33 cellular contexts compared by ENCODE assay signal in genomic region chr9:7760014-7760415, GRCh38. TPM values are rescaled to one million over a fixed set of nuclear protein-coding genes. Genes with fewer than 3 reads are reported as not detected.
DNase-seq lines count a peak whose midpoint lies in the region; ATAC-seq, FAIRE-seq and TF ChIP-seq lines count a peak whose summit lies in the region.
"Had no signal": no experiment of that assay in that cellular context is flagged by ENCODE, and none has a peak within 500 bp of the region (broad histone marks: within the 10 kb centered on the region; RNA-seq: fewer than 3 reads in every experiment).

No MANE protein-coding gene starts in this region.

- DNase-seq in Right ventricle myocardium superior (peak; percentile 45), cardiac septum (ENCODE audit: low spot score) (no peak), fibroblast of mammary gland (ENCODE audit: low read depth) (peak; percentile 84), kidney (peak; percentile 29), H54 (ENCODE audit: insufficient read length, low spot score) (no peak), SIG-M5 (lab: John Stamatoyannopoulos, UW) (no peak), dermis blood vessel endothelial cell (no peak), SW 1271 (lab: John Stamatoyannopoulos, UW) (no peak)
- DNase-seq: ACHN; activated CD4-positive, alpha-beta T cell treated with anti-CD3 and anti-CD28 coated beads, Interleukin-2, amount 10 ng/mL, durations not matched to agents 24 days and 14 days; activated gamma-delta T cell; activated naive CD8-positive, alpha-beta T cell treated with anti-CD3 and anti-CD28 coated beads, Interleukin-2, amount 10 ng/mL, durations not matched to agents 7 days and 5 days; activated T-cell treated with anti-CD3 and anti-CD28 coated beads, Interleukin-2, amount 50 U/mL, for 24 hours; Caco-2; DND-41; HCEC 1CT; hippocampal formation; naive thymus-derived CD4-positive, alpha-beta T cell; NCI-H2107; NCI-H510A; NK-92 treated with Interleukin-12 subunit alpha and Interleukin-12 subunit beta, amount 100 ng/mL, for 24 hours; nucleus accumbens; PC-3; SHP77; small intestine; stimulated activated CD8-positive, alpha-beta memory T cell treated with anti-CD3 and anti-CD28 coated beads, Interleukin-4, amount 100 ng/mL, for 48 hours; stomach; T1000; trophoblast cell; WERI-Rb-1 had no signal

- TF ChIP-seq CTCF in fibroblast of mammary gland (conservative IDR thresholded peaks at IDR 0.05; ENCODE audit: control insufficient read depth, insufficient read depth, low read depth, low read length) (no peak), kidney (IDR thresholded peaks at IDR 0.05; ENCODE audit: borderline replicate concordance, extremely low read depth, insufficient read depth) (no peak)

- H3K4me3 ChIP-seq in fibroblast of mammary gland (ENCODE audit: control insufficient read depth, low read depth, low read length) (no peak overlapping the region), kidney (ENCODE audit: low read length in 2 of 2) (no peak overlapping the region)
- H3K4me3 ChIP-seq: BLaER1, prostate gland, stomach had no signal

- TF ChIP-seq POLR2A in H54 (IDR thresholded peaks at IDR 0.05; ENCODE audit: low read depth, low read length) = no peak

- intact Hi-C loops in Right ventricle myocardium superior (cut with DNase I) = no loop called here
- intact Hi-C loops in cardiac septum (cut with DNase I) = no loop called here
- intact Hi-C loops in kidney (cut with DNase I) = no loop called here

- peak; percentile 91 for ATAC-seq in Right ventricle myocardium superior (ENCODE audit: poor library complexity)
- ATAC-seq: left lobe of liver; naive thymus-derived CD4-positive, alpha-beta T cell; PC-3 had no signal

- FAIRE-seq in kidney (lab: Jason Lieb, UNC) = no peak
- no peak for FAIRE-seq in H54 (lab: Jason Lieb, UNC)
- FAIRE-seq: small intestine had no signal

- no peaks in the 10 kb centered on the region for H3K36me3 ChIP-seq in kidney (ENCODE audit: control insufficient read depth in 1 of 2, insufficient read depth in 2 of 2, low read length in 2 of 2)
- H3K36me3 ChIP-seq: BLaER1, prostate gland, stomach, WERI-Rb-1 had no signal

- no peak overlapping the region for H3K9ac ChIP-seq in kidney (ENCODE audit: low read length in 2 of 2)
- H3K9ac ChIP-seq: BLaER1 had no signal

- no peaks in the 10 kb centered on the region for H3K4me1 ChIP-seq in kidney (ENCODE audit: control insufficient read depth in 1 of 2, insufficient read depth in 1 of 2, low read depth in 1 of 2, low read length in 2 of 2)
- H3K4me1 ChIP-seq: Caco-2, prostate gland, stomach had no signal

- no peak overlapping the region for H3K27ac ChIP-seq in kidney (ENCODE audit: low read depth in 2 of 2, low read length in 2 of 2)
- H3K27ac ChIP-seq: BLaER1, prostate gland, stomach, WERI-Rb-1 had no signal

- H3K9me3 ChIP-seq in kidney (ENCODE audit: control insufficient read depth in 1 of 2, low read length in 2 of 2) = peaks cover 0 to 10% of the 10 kb centered on the region in 2 donors
- H3K9me3 ChIP-seq: Caco-2, prostate gland had no signal

RNA-seq across cellular contexts. Expression of gene DMAC1, which starts 39.6 kb away (rescaled TPM):
- 130 TPM for total RNA-seq in Right ventricle myocardium superior
- 99.8 TPM for total RNA-seq in cardiac septum
- total RNA-seq in kidney = 54.9 TPM
- polyA plus RNA-seq in kidney (ENCODE audit: insufficient read depth, low read depth, low replicate concordance) = 159 TPM
- total RNA-seq in dermis blood vessel endothelial cell = 5.3 and 8.7 TPM in 2 replicates

Comparison
In these comparisons a context has a peak if more than half of its experiments do, and no peak if none do; other contexts are left out.
1. DNase-seq: peak in Right ventricle myocardium superior (single experiment), fibroblast of mammary gland (single experiment) and kidney (single experiment); none in cardiac septum (single experiment), H54 (single experiment), SIG-M5 (single experiment), dermis blood vessel endothelial cell (single experiment) and SW 1271 (0 of 2).